ENCODE assay signal across 21 cellular contexts in the genomic region with DNA sequence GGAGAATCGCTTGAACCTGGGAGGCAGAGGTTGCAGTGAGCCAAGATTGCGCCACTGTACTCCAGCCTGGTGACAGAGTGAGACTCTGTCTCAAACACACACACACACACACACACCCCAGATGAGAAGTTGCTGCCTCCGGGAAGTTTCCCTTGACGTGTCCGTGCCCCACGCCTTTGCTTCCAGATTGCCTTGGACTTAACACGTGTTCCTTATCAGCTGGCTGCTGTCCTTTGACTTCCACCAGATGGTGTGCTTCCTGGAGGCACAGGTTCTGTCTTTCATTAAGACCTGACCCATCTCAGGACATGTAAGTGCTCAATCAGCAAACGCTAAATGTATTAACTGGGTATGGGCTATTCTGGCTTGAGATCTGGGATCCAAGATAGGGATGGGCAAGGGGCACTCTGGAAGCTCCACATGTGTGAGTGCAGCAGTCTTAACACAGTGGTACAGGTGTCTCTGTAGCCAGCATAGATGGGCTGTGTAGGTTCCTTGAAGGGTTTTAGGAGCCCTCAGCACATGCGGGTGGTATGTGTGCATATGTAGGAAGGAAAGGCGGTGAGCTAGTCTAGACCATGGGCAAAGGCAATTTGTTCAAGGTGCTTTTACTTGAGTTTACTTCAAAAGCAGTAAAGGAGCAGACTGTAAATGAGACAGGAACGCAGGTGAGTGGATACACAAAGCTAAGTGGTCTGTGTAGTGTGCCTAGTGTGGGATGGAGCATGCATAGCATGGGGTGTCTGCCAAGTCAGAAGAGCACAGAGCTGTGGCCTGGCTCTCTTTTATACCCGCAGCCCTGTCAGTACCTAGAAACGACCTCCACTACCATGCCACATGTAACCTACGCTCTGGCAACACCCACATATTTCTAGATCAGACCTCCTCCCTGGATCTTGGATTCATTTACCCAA. TPM values are rescaled to one million over a fixed set of nuclear protein-coding genes. Genes with fewer than 3 reads are reported as not detected.
A peak's percentile ranks its signal among the peaks of the same experiment; 100 is the strongest.
DNase-seq lines count a peak whose midpoint lies in the region; ATAC-seq and TF ChIP-seq lines count a peak whose summit lies in the region.
"Had no signal": no experiment of that assay in that cellular context is flagged by ENCODE, and none has a peak within 500 bp of the region (broad histone marks: within the 10 kb centered on the region; RNA-seq: fewer than 3 reads in every experiment).

No MANE protein-coding gene starts in this region.

- no peak overlapping the region for H3K4me3 Mint-ChIP-seq in effector memory CD8-positive, alpha-beta T cell
- H3K4me3 Mint-ChIP-seq: HFFc6; natural killer cell treated with Interleukin-12 subunit alpha and Interleukin-12 subunit beta and Interleukin-15 and Interleukin-18, amount 100 ng/mL, for 72 hours; T-cell had no signal

- TF ChIP-seq POLR2A in transverse colon (IDR thresholded peaks at IDR 0.05): no peak

- DNase-seq in Right ventricle myocardium inferior (ENCODE audit: missing footprints): no peak
- no peak for DNase-seq in right atrium auricular region (ENCODE audit: low spot score)
- DNase-seq in caudate nucleus (lab: John Stamatoyannopoulos, UW): no peak
- peak; percentile 69 to 82 for DNase-seq in left colon
- peak; percentile 58 for DNase-seq in transverse colon
- no peak for DNase-seq in effector memory CD8-positive, alpha-beta T cell
- no peak for DNase-seq in stimulated activated CD4-positive, alpha-beta T cell treated with anti-CD3 and anti-CD28 coated beads, Interleukin-1b, Interleukin-23, amount 100 ng/mL, for 48 hours
- DNase-seq: activated CD4-positive, CD25-positive, alpha-beta regulatory T cell; activated gamma-delta T cell; HFFc6; MM.1S; NCI-H2107; psoas muscle; stimulated activated naive CD4-positive, alpha-beta T cell treated with Interleukin-2 at 50 U/mL for 16 hours; T-cell had no signal

- H3K9me3 ChIP-seq in right atrium auricular region (no peaks in the 10 kb centered on the region), transverse colon (no peaks in the 10 kb centered on the region)
- H3K9me3 ChIP-seq: psoas muscle had no signal

- intact Hi-C loops in Right ventricle myocardium inferior (cut with DNase I) (no loop called here), left colon (cut with DNase I, micrococcal nuclease) (no loop called here), transverse colon (cut with DNase I; ENCODE audit: low total_unique reads) (no loop called here)

- peaks cover 0 to 3% of the 10 kb centered on the region in 2 donors for H3K4me1 Mint-ChIP-seq in effector memory CD8-positive, alpha-beta T cell (ENCODE audit: low read depth in 2 of 2)

- ATAC-seq in Right ventricle myocardium inferior (peak; percentile 37), left colon (peak; percentile 98), GM18519 (IDR thresholded peaks at IDR 0.05; ENCODE audit: low FRiP score, unreplicated experiment) (no peak)
- ATAC-seq in effector memory CD8-positive, alpha-beta T cell (replicated peaks): no peak
- ATAC-seq: natural killer cell treated with Interleukin-12 subunit alpha and Interleukin-12 subunit beta and Interleukin-15 and Interleukin-18, amount 100 ng/mL, for 72 hours had no signal

- H3K36me3 ChIP-seq in right atrium auricular region (peaks cover 34% of the 10 kb centered on the region), transverse colon (peaks cover 0 to 27% (median 10%) of the 10 kb centered on the region in 4 donors)

- TF ChIP-seq EP300 in transverse colon (IDR thresholded peaks at IDR 0.05; ENCODE audit: low read depth): no peak

- peaks cover 34% of the 10 kb centered on the region for H3K36me3 Mint-ChIP-seq in effector memory CD8-positive, alpha-beta T cell (ENCODE audit: insufficient read depth)

- in situ Hi-C loops in transverse colon (cut with MboI; ENCODE audit: low pct_ligation_motif_present in 1 of 4, low pct_unique_long_range_greater_than_20kb in 1 of 4, low sequenced_read_pairs in 3 of 4): loop anchor here in 1 of 4 donors (25.0 kb wide), 1 partner anchor 115 kb away; the partner anchor contains the start of genes MATN4 and RBPJL

- no peaks in the 10 kb centered on the region for H3K27me3 Mint-ChIP-seq in effector memory CD8-positive, alpha-beta T cell
- H3K27me3 Mint-ChIP-seq: natural killer cell treated with Interleukin-12 subunit alpha and Interleukin-12 subunit beta and Interleukin-15 and Interleukin-18, amount 100 ng/mL, for 72 hours; T-cell had no signal

- H3K27me3 ChIP-seq in right atrium auricular region: no peaks in the 10 kb centered on the region
- H3K27me3 ChIP-seq in transverse colon: no peaks in the 10 kb centered on the region

- WGBS in transverse colon (ENCODE audit: low coverage in 1 of 2), 2 donors: 82 to 95% methylated on average over 3 to 14 of the region's 14 CpGs

- H3K27ac ChIP-seq in right atrium auricular region (peak overlapping the region in 1 of 2 donors; percentile 10), caudate nucleus (ENCODE audit: low read depth, low read length) (peak overlapping the region; percentile 67), transverse colon (peak overlapping the region in 3 of 4 donors; percentile 36 to 71 (median 66))
- H3K27ac ChIP-seq: psoas muscle had no signal

- TF ChIP-seq CTCF in right atrium auricular region (IDR thresholded peaks at IDR 0.05): no peak
- peak in 2 of 5 experiments; percentile 30 to 47 for TF ChIP-seq CTCF in transverse colon (IDR thresholded peaks at IDR 0.05)

- H3K4me1 ChIP-seq in right atrium auricular region (peaks cover 0 to 4% of the 10 kb centered on the region in 2 donors), transverse colon (peaks cover 0 to 12% (median 4%) of the 10 kb centered on the region in 4 donors)
- H3K4me1 ChIP-seq: psoas muscle had no signal

- H3K9me3 Mint-ChIP-seq in effector memory CD8-positive, alpha-beta T cell: no peaks in the 10 kb centered on the region
- H3K9me3 Mint-ChIP-seq: HFFc6; natural killer cell treated with Interleukin-12 subunit alpha and Interleukin-12 subunit beta and Interleukin-15 and Interleukin-18, amount 100 ng/mL, for 72 hours; T-cell had no signal

- no peak overlapping the region for H3K4me3 ChIP-seq in right atrium auricular region
- H3K4me3 ChIP-seq in transverse colon: no peak overlapping the region
- H3K4me3 ChIP-seq: psoas muscle had no signal

- H3K27ac Mint-ChIP-seq in effector memory CD8-positive, alpha-beta T cell: no peak overlapping the region
- H3K27ac Mint-ChIP-seq: HFFc6 had no signal

RNA-seq across cellular contexts. Expression of gene PIGT, which starts 11.6 kb away (rescaled TPM):
- 114 TPM for total RNA-seq in Right ventricle myocardium inferior
- total RNA-seq in right atrium auricular region: 100 to 1,000 TPM; 140 to 168 TPM
- 100 to 1,000 TPM; 122 to 152 TPM for total RNA-seq in left colon
- total RNA-seq in transverse colon: 100 to 1,000 TPM in 2 of 4 donors, 10 to 100 TPM in 2; 88.3 to 321 (median 108) TPM

RNA-seq across cellular contexts. Expression of gene DBNDD2, which starts 19.4 kb away (rescaled TPM):
- total RNA-seq in Right ventricle myocardium inferior: 364 TPM
- total RNA-seq in right atrium auricular region: 100 to 1,000 TPM; 139 to 159 TPM
- total RNA-seq in left colon: 100 to 1,000 TPM; 123 to 135 TPM
- total RNA-seq in transverse colon: 100 to 1,000 TPM in 1 of 4 donors, 10 to 100 TPM in 3; 74.5 to 122 (median 84.9) TPM

RNA-seq across cellular contexts. Expression of gene WFDC2, which starts 42.1 kb away (rescaled TPM):
- total RNA-seq in Right ventricle myocardium inferior (0.95 TPM), right atrium auricular region (10 to 100 TPM in 1 of 2 donors, not detected in 1; 12.4 TPM), left colon (100 to 1,000 TPM; 108 to 124 TPM), transverse colon (100 to 1,000 TPM in 1 of 4 donors, 10 to 100 TPM in 3; 11.0 to 325 (median 38.8) TPM)
- total RNA-seq: dermis microvascular lymphatic vessel endothelial cell; fibroblast of lung; natural killer cell treated with Interleukin-12 subunit alpha and Interleukin-12 subunit beta and Interleukin-15 and Interleukin-18, amount 100 ng/mL, for 72 hours; RPMI7951 had no signal

RNA-seq across cellular contexts. Expression of gene TP53TG5, which starts 49.4 kb away (rescaled TPM):
- total RNA-seq in Right ventricle myocardium inferior (0.73 TPM), right atrium auricular region (not detected), left colon (under 1 TPM; 0.59 to 0.85 TPM), transverse colon (under 1 TPM in 1 of 4 donors, not detected in 3; 0.14 TPM)
- total RNA-seq: dermis microvascular lymphatic vessel endothelial cell; fibroblast of lung; HFFc6; lower leg skin; natural killer cell treated with Interleukin-12 subunit alpha and Interleukin-12 subunit beta and Interleukin-15 and Interleukin-18, amount 100 ng/mL, for 72 hours; RPMI7951 had no signal

Comparison
In these comparisons a context has a peak if more than half of its experiments do, and no peak if none do; other contexts are left out.
1. ATAC-seq: peak in Right ventricle myocardium inferior (single experiment) and left colon (single experiment); none in effector memory CD8-positive, alpha-beta T cell (single experiment) and GM18519 (single experiment).
2. DNase-seq: peak in left colon (2 of 2) and transverse colon (single experiment); none in Right ventricle myocardium inferior (single experiment), right atrium auricular region (single experiment), caudate nucleus (0 of 61), effector memory CD8-positive, alpha-beta T cell (0 of 3) and stimulated activated CD4-positive, alpha-beta T cell treated with anti-CD3 and anti-CD28 coated beads, Interleukin-1b, Interleukin-23, amount 100 ng/mL, for 48 hours (single experiment).